In the genomic region with DNA sequence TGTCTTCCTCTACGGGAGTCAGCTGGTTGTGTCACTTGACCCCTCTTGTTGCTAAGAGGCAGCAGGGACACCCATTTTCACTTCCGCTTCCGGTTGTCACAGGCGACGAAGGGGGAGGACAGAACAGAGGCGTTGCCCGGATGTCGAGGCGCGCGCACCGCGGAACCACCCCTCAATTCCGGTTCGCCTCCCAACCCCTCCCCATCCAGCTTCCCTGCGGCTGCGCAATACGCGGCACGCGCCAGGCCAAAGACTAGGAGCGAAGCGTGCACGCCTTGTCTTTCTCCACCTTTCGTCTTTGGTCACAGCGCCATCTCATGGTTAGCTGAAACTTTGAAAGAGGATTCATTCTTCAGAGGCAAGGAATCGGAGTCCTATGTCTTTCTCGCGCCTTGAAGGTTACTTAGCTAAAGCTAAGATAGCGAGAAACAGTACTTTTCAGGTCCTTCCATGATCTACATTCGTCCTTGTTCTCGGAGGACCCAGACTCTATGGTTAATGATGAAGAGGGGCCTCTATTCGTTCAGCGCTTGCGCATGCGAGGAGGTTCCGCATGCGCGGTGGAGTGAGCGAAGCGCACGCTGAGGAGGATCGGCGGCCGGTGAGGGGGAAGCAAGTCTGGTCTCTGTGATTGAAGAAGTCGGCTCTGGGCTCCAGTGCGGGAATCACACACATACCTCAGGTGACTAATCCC, we compare ENCODE assay signal across 1 cellular context.
TF ChIP-seq lines count a peak whose summit lies in the region.

ATP6V1D (minus strand) TSS at position 30 of the 694 bp plus-strand sequence. CDS start 106 bp downstream, outside the sequence.
EIF2S1 (plus strand) TSS at position 554 of the 694 bp plus-strand sequence. CDS start 4,440 bp downstream, outside the sequence.

TF ChIP-seq in K562, 482 proteins besides CTCF, POLR2A, EP300 and RAD21 (continued from another document and continues in another):
- TF ChIP-seq ZHX1 (conservative IDR thresholded peaks at IDR 0.05; ENCODE audit: low read length) (peak; percentile 71; the same call in 1 of the 2 replicates), THRB (CRISPR knock-in tag; conservative IDR thresholded peaks at IDR 0.05) (no peak), ETS2 (tag; IDR thresholded peaks at IDR 0.05; ENCODE audit: borderline replicate concordance, poor library complexity, severe bottlenecking) (no peak), MAFF (IDR thresholded peaks at IDR 0.05; ENCODE audit: low read length) (no peak), ZBTB7A (IDR thresholded peaks at IDR 0.05; ENCODE audit: borderline replicate concordance, control insufficient read depth, low read depth, low read length) (no peak), PREB (CRISPR knock-in tag; IDR thresholded peaks at IDR 0.05) (no peak), ZKSCAN1 (IDR thresholded peaks at IDR 0.05; ENCODE audit: low read depth, low read length) (peak; percentile 7; the same call in 1 of the 2 replicates), ZNF324 (CRISPR knock-in tag; IDR thresholded peaks at IDR 0.05) (no peak), AFF1 (IDR thresholded peaks at IDR 0.05; ENCODE audit: low read depth in 1 of 2, partially characterized antibody in 2 of 2) (no peak), TEAD4 (IDR thresholded peaks at IDR 0.05; ENCODE audit: low read length) (no peak), TEAD4 (CRISPR knock-in tag; IDR thresholded peaks at IDR 0.05; ENCODE audit: borderline replicate concordance) (no peak), CSDE1 (IDR thresholded peaks at IDR 0.05) (no peak), ETV1 (tag; conservative IDR thresholded peaks at IDR 0.05; ENCODE audit: low read depth) (peak; percentile 85), HMG20A (CRISPR knock-in tag; conservative IDR thresholded peaks at IDR 0.05) (no peak; the same call in 1 of the 2 replicates), HNRNPK (IDR thresholded peaks at IDR 0.05; ENCODE audit: low read depth, low read length, poor library complexity, severe bottlenecking) (no peak), NUFIP1 (IDR thresholded peaks at IDR 0.05; ENCODE audit: partially characterized antibody) (no peak), TSC22D4 (tag; IDR thresholded peaks at IDR 0.05) (no peak), ZBTB17 (CRISPR knock-in tag; IDR thresholded peaks at IDR 0.05) (0 out of 2 replicates have a peak, but pooled peaks have one; percentile 32), NR0B1 (IDR thresholded peaks at IDR 0.05; ENCODE audit: partially characterized antibody) (no peak), ZNF695 (CRISPR knock-in tag; IDR thresholded peaks at IDR 0.05) (no peak), MNT (conservative IDR thresholded peaks at IDR 0.05) (peak; percentile 96 to 97), ZNF740 (CRISPR knock-in tag; IDR thresholded peaks at IDR 0.05) (no peak), ZNF740 (tag; IDR thresholded peaks at IDR 0.05) (no peak), LEF1 (IDR thresholded peaks at IDR 0.05) (peak; percentile 76; the same call in 1 of the 2 replicates), PHB2 (IDR thresholded peaks at IDR 0.05; ENCODE audit: low read depth) (no peak), SETDB1 (IDR thresholded peaks at IDR 0.05; ENCODE audit: low read length) (no peak), NCOA6 (IDR thresholded peaks at IDR 0.05) (no peak), RBM14 (IDR thresholded peaks at IDR 0.05; ENCODE audit: borderline replicate concordance, insufficient read depth, low read depth, low read length) (no peak), ZNF77 (CRISPR knock-in tag; IDR thresholded peaks at IDR 0.05) (no peak), SREBF1 (IDR thresholded peaks at IDR 0.05; ENCODE audit: borderline replicate concordance, low read depth, low read length) (no peak), ZNF165 (CRISPR knock-in tag; IDR thresholded peaks at IDR 0.05; ENCODE audit: borderline replicate concordance) (no peak), CBX3 (IDR thresholded peaks at IDR 0.05; ENCODE audit: borderline replicate concordance in 1 of 2, low read length in 2 of 2) (0 out of 3 replicates have a peak, but pooled peaks of 1 of the 2 experiments have one; percentile 71), HEY1 (CRISPR knock-in tag; IDR thresholded peaks at IDR 0.05; ENCODE audit: borderline replicate concordance) (no peak), HMBOX1 (IDR thresholded peaks at IDR 0.05) (peak; percentile 11; the same call in 1 of the 2 replicates), TCF7 (IDR thresholded peaks at IDR 0.05; ENCODE audit: borderline replicate concordance) (no peak), MEF2D (tag; conservative IDR thresholded peaks at IDR 0.05; ENCODE audit: low read depth) (0 out of 2 replicates have a peak, but pooled peaks have one; percentile 47), C11orf30 (IDR thresholded peaks at IDR 0.05; ENCODE audit: low read depth) (peak; percentile 94), KLF10 (CRISPR knock-in tag; IDR thresholded peaks at IDR 0.05) (no peak), ELF1 (tag; IDR thresholded peaks at IDR 0.05) (peak; percentile 95), COPS2 (conservative IDR thresholded peaks at IDR 0.05) (no peak), NCOA2 (IDR thresholded peaks at IDR 0.05; ENCODE audit: partially characterized antibody in 2 of 2) (no peak), HDGF (IDR thresholded peaks at IDR 0.05) (no peak), PYGO2 (tag; IDR thresholded peaks at IDR 0.05) (no peak), RBM22 (IDR thresholded peaks at IDR 0.05; ENCODE audit: low read depth, low read length, poor library complexity, severe bottlenecking) (no peak), NFIX (CRISPR knock-in tag; IDR thresholded peaks at IDR 0.05; ENCODE audit: low read depth) (no peak), RFX7 (CRISPR knock-in tag; IDR thresholded peaks at IDR 0.05) (no peak), TAF1 (IDR thresholded peaks at IDR 0.05; ENCODE audit: control insufficient read depth, extremely low read depth, insufficient read depth, low read length, severe bottlenecking) (peak; percentile 77), GTF2A2 (tag; IDR thresholded peaks at IDR 0.05) (no peak)
- TF ChIP-seq, protein P1, sequence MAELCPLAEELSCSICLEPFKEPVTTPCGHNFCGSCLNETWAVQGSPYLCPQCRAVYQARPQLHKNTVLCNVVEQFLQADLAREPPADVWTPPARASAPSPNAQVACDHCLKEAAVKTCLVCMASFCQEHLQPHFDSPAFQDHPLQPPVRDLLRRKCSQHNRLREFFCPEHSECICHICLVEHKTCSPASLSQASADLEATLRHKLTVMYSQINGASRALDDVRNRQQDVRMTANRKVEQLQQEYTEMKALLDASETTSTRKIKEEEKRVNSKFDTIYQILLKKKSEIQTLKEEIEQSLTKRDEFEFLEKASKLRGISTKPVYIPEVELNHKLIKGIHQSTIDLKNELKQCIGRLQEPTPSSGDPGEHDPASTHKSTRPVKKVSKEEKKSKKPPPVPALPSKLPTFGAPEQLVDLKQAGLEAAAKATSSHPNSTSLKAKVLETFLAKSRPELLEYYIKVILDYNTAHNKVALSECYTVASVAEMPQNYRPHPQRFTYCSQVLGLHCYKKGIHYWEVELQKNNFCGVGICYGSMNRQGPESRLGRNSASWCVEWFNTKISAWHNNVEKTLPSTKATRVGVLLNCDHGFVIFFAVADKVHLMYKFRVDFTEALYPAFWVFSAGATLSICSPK (IDR thresholded peaks at IDR 0.05; ENCODE audit: borderline replicate concordance): no peak
